ENCODE assay signal across 1 cellular context in genomic region chr3:72077473-72078259, GRCh38.
TF ChIP-seq lines count a peak whose summit lies in the region.

No MANE protein-coding gene starts in this region.

TF ChIP-seq in GM12878, 131 proteins besides CTCF, POLR2A, EP300 and RAD21 (continued from another document):
- TF ChIP-seq SIX5 (IDR thresholded peaks at IDR 0.05; ENCODE audit: low read depth, low read length, severe bottlenecking): no peak
- peak; percentile 75 to 80; a peak in 3 of 4 replicates for TF ChIP-seq IKZF2 (IDR thresholded peaks at IDR 0.05)
- TF ChIP-seq FOXM1 (IDR thresholded peaks at IDR 0.05; ENCODE audit: low read depth, low read length): no peak
TF ChIP-seq in GM12878: peak in this region for 20.
